ENCODE assay signal across 8 cellular contexts in genomic region chr14:55130194-55130550, GRCh38. TPM values are rescaled to one million over a fixed set of nuclear protein-coding genes. Genes with fewer than 3 reads are reported as not detected.
DNase-seq lines count a peak whose midpoint lies in the region; ATAC-seq and TF ChIP-seq lines count a peak whose summit lies in the region.

No MANE protein-coding gene starts in this region.

- POLR2A ChIA-PET in SK-N-SH (lab: Yijun Ruan, JAX) = no interaction called here

- peak overlapping the region; percentile 75 to 79 for H3K4me3 ChIP-seq in SK-N-SH (ENCODE audit: low read depth in 2 of 2, low read length in 1 of 2)
- H3K4me3 ChIP-seq in stomach smooth muscle (ENCODE audit: low read length in 2 of 2) = peak overlapping the region; percentile 78 to 81

- H3K27ac Mint-ChIP-seq in activated T-helper 17 cell treated with anti-CD3 and anti-CD28 coated beads, Interleukin-2, amount 50 U/mL, for 72 hours = peak overlapping the region; percentile 74

- DNase-seq in SK-N-SH (no peak), iPS-NIHi11 (ENCODE audit: low spot score) (peak; percentile 30), NCI-H2029 treated with DMSO at 0.1 percent for 48 hours (lab: John Stamatoyannopoulos, UW) (no peak), DMS 273 treated with DMSO at 0.1 percent for 48 hours (lab: John Stamatoyannopoulos, UW) (no peak)

- H3K79me2 ChIP-seq in SK-N-SH (ENCODE audit: insufficient read depth) = peaks cover 50% of the 10 kb centered on the region

- H3K36me3 ChIP-seq in SK-N-SH (replicated peaks in 1 of 2; ENCODE audit: control insufficient read depth in 1 of 2, insufficient read depth in 2 of 2, low read length in 1 of 2) (peaks cover 0 to 5% of the 10 kb centered on the region in 2 experiments), stomach smooth muscle (ENCODE audit: control insufficient read depth in 2 of 2, insufficient read depth in 2 of 2, low read length in 2 of 2) (no peaks in the 10 kb centered on the region)

- 72% methylated on average over 10 of the region's 10 CpGs for WGBS in SK-N-SH (ENCODE audit: low lambda C conversion rate)

- TF ChIP-seq CTCF in SK-N-SH (IDR thresholded peaks at IDR 0.05) = no peak

- H3K4me1 Mint-ChIP-seq in activated T-helper 17 cell treated with anti-CD3 and anti-CD28 coated beads, Interleukin-2, amount 50 U/mL, for 72 hours = peaks cover 20% of the 10 kb centered on the region

- H3K27me3 ChIP-seq in SK-N-SH (ENCODE audit: insufficient read depth) (no peaks in the 10 kb centered on the region), stomach smooth muscle (ENCODE audit: control insufficient read depth in 1 of 2, insufficient read depth in 2 of 2, low read length in 2 of 2) (peaks cover 0 to 4% of the 10 kb centered on the region in 2 donors)

- H3K27ac ChIP-seq in SK-N-SH (ENCODE audit: low read depth in 2 of 2, low read length in 1 of 2) (peak overlapping the region in 1 of 2 experiments; percentile 73; a peak in 3 of 4 replicates), stomach smooth muscle (ENCODE audit: low read length) (no peak overlapping the region)

- peaks cover 23% of the 10 kb centered on the region for H3F3A ChIP-seq in SK-N-SH (replicated peaks; ENCODE audit: insufficient read depth)

- H3K9me3 Mint-ChIP-seq in activated T-helper 17 cell treated with anti-CD3 and anti-CD28 coated beads, Interleukin-2, amount 50 U/mL, for 72 hours = no peaks in the 10 kb centered on the region

- H2AFZ ChIP-seq in SK-N-SH (ENCODE audit: low read depth) = peak overlapping the region; percentile 90

- H3K36me3 Mint-ChIP-seq in activated T-helper 17 cell treated with anti-CD3 and anti-CD28 coated beads, Interleukin-2, amount 50 U/mL, for 72 hours (ENCODE audit: low read depth) = peaks cover 24% of the 10 kb centered on the region

- H3K9me3 ChIP-seq in SK-N-SH (no peaks in the 10 kb centered on the region), stomach smooth muscle (ENCODE audit: control insufficient read depth in 2 of 2, low read length in 2 of 2) (no peaks in the 10 kb centered on the region)

- TF ChIP-seq RAD21 in SK-N-SH (IDR thresholded peaks at IDR 0.05; ENCODE audit: low read length) = no peak

- TF ChIP-seq EP300 in SK-N-SH (IDR thresholded peaks at IDR 0.05; ENCODE audit: borderline replicate concordance in 1 of 2, low read depth in 1 of 2, low read length in 1 of 2) = no peak

- H3K4me1 ChIP-seq in SK-N-SH (ENCODE audit: control insufficient read depth in 1 of 2, insufficient read depth in 2 of 2, low read depth in 1 of 2, low read length in 1 of 2) = peaks cover 8 to 9% of the 10 kb centered on the region in 2 experiments; a peak in 2 of 4 replicates
- H3K4me1 ChIP-seq in stomach smooth muscle (ENCODE audit: control insufficient read depth, insufficient read depth, low read length) = peaks cover 15% of the 10 kb centered on the region

- H3K27me3 Mint-ChIP-seq in activated T-helper 17 cell treated with anti-CD3 and anti-CD28 coated beads, Interleukin-2, amount 50 U/mL, for 72 hours = no peaks in the 10 kb centered on the region

- CTCF ChIA-PET in SK-N-SH (lab: Yijun Ruan, JAX) = interaction anchor here (0.8 to 4.2 kb wide), 4 partner anchors 8 to 40 kb away, joined by 3 to 22 read pairs (median 4); no protein-coding TSS in a partner anchor

- no peaks in the 10 kb centered on the region for H3K9me2 ChIP-seq in SK-N-SH

- H4K20me1 ChIP-seq in SK-N-SH (ENCODE audit: insufficient read depth) = peaks cover 3% of the 10 kb centered on the region; the same call in 1 of the 2 replicates

- H3K4me2 ChIP-seq in SK-N-SH = peak overlapping the region; percentile 86

- H3K9ac ChIP-seq in SK-N-SH = peak overlapping the region; percentile 84
- peak overlapping the region; percentile 62 to 68 for H3K9ac ChIP-seq in stomach smooth muscle (ENCODE audit: low read length in 2 of 2)

- no peak for ATAC-seq in SK-N-SH treated with all-trans-retinoic acid at 6 μM for 48 hours
- ATAC-seq in activated T-helper 17 cell treated with anti-CD3 and anti-CD28 coated beads, Interleukin-2, amount 50 U/mL, for 72 hours (replicated peaks) = no peak
- no peak for ATAC-seq in HG03521 (IDR thresholded peaks at IDR 0.05; ENCODE audit: unreplicated experiment)

- peak overlapping the region; percentile 70 for H3K4me3 Mint-ChIP-seq in activated T-helper 17 cell treated with anti-CD3 and anti-CD28 coated beads, Interleukin-2, amount 50 U/mL, for 72 hours

TF ChIP-seq in SK-N-SH, 30 proteins besides CTCF, POLR2A, EP300 and RAD21 (continues in another document):
- TF ChIP-seq FOXJ3 (CRISPR knock-in tag; IDR thresholded peaks at IDR 0.05) (no peak), PBX3 (IDR thresholded peaks at IDR 0.05) (no peak), JUND (IDR thresholded peaks at IDR 0.05) (no peak), FOSL2 (IDR thresholded peaks at IDR 0.05; ENCODE audit: borderline replicate concordance, low read depth) (no peak), RXRA (IDR thresholded peaks at IDR 0.05; ENCODE audit: borderline replicate concordance, low read depth) (no peak), SIN3A (IDR thresholded peaks at IDR 0.05; ENCODE audit: borderline replicate concordance, low read depth, low read length) (no peak), MEF2A (IDR thresholded peaks at IDR 0.05; ENCODE audit: borderline replicate concordance, low read depth) (no peak), MXI1 (IDR thresholded peaks at IDR 0.05; ENCODE audit: low read depth, low read length) (no peak), FOXM1 (IDR thresholded peaks at IDR 0.05; ENCODE audit: low read depth) (no peak), TCF12 (IDR thresholded peaks at IDR 0.05) (no peak), USF2 (IDR thresholded peaks at IDR 0.05; ENCODE audit: borderline replicate concordance, low read depth, low read length) (no peak), MAX (IDR thresholded peaks at IDR 0.05; ENCODE audit: low read depth) (no peak)

TF ChIP-seq in SK-N-SH treated with all-trans-retinoic acid at 6 μM for 48 hours, 23 proteins besides CTCF, POLR2A, EP300 and RAD21 (continues in another document):
- TF ChIP-seq ZNF8 (CRISPR knock-in tag; IDR thresholded peaks at IDR 0.05) = no peak
- TF ChIP-seq ARNTL (CRISPR knock-in tag; IDR thresholded peaks at IDR 0.05; ENCODE audit: borderline replicate concordance, low read depth) = no peak
- no peak for TF ChIP-seq ZNF70 (CRISPR knock-in tag; IDR thresholded peaks at IDR 0.05)
- TF ChIP-seq CSRNP3 (CRISPR knock-in tag; IDR thresholded peaks at IDR 0.05) = no peak
- no peak for TF ChIP-seq PPARA (CRISPR knock-in tag; IDR thresholded peaks at IDR 0.05; ENCODE audit: borderline replicate concordance)
- no peak for TF ChIP-seq TCF4 (CRISPR knock-in tag; IDR thresholded peaks at IDR 0.05; ENCODE audit: borderline replicate concordance)
- TF ChIP-seq GLIS3 (CRISPR knock-in tag; IDR thresholded peaks at IDR 0.05) = no peak
- TF ChIP-seq ZNF565 (CRISPR knock-in tag; conservative IDR thresholded peaks at IDR 0.05; ENCODE audit: low read depth) = no peak
- no peak for TF ChIP-seq ISL1 (CRISPR knock-in tag; IDR thresholded peaks at IDR 0.05)
- no peak for TF ChIP-seq RARB (CRISPR knock-in tag; IDR thresholded peaks at IDR 0.05)
- TF ChIP-seq PATZ1 (CRISPR knock-in tag; IDR thresholded peaks at IDR 0.05; ENCODE audit: borderline replicate concordance) = no peak
- no peak for TF ChIP-seq SNAI2 (CRISPR knock-in tag; IDR thresholded peaks at IDR 0.05)
- TF ChIP-seq ZC3H10 (CRISPR knock-in tag; IDR thresholded peaks at IDR 0.05) = no peak
- TF ChIP-seq BACH2 (CRISPR knock-in tag; IDR thresholded peaks at IDR 0.05; ENCODE audit: borderline replicate concordance) = no peak

RNA-seq across cellular contexts. Expression of gene LGALS3, which starts 1.1 kb away (rescaled TPM):
- 59.5 and 59.8 TPM in 2 replicates for polyA plus RNA-seq in SK-N-SH (2012; rRNA removed)
- polyA plus RNA-seq in SK-N-SH (2012; cell fraction: cytosol; rRNA removed) = 50.7 and 56.5 TPM in 2 replicates
- 51.5 and 55.5 TPM in 2 replicates for polyA plus RNA-seq in SK-N-SH (2012; cell fraction: nucleus; rRNA removed)
- 100 to 1,000 TPM in 1 of 2 donors, 10 to 100 TPM in 1; 63.4 to 258 TPM for total RNA-seq in activated T-helper 17 cell treated with anti-CD3 and anti-CD28 coated beads, Interleukin-2, amount 50 U/mL, for 72 hours
